8 cellular contexts compared by ENCODE assay signal in the genomic region with DNA sequence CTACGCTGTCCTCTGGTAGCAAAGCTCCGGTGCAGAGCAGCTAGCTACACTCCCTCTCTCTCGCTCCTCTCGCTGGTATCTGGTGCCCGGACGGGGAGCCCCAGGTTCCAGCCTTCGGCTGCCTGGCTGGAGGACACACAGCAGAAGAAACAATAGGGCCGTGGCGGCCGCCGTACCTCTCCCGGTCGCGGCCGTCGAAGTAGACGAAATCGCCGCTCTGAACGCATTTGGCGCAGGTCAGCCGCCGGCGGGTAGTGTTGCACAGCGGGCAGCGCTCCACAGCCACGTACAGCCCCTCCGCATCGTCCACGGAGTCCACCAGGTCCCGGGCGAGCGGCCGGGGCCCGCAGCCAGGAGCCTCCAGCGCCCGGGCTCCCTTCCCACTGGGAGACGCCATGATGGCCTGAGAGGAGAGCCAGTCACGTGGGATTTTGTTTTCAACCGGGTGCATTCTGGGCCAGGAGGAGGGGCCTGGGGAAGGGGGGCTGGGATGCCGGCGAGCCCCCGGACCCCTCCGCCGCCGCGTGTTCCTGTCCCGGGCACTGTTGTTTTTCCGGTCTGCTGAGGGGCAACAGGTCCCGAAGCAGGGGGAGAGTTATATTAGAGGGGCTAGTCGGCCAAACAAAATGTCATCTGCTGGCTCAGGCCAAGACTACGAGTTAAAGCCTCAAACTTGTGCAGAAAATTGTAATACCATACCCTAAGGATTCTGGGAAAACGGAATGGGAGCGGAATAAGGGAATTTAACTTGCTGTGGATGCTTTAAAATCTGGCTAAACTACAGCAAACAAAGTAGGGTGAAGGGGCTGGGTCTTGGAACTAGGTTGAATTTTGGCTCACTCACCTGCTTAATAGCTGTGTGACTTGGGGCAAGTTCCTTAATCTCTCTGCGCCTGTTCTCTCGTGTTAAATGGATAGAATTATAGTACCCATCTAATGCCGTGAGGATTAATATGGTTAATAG. TPM values are rescaled to one million over a fixed set of nuclear protein-coding genes. Genes with fewer than 3 reads are reported as not detected.
DNase-seq lines count a peak whose midpoint lies in the region; ATAC-seq and TF ChIP-seq lines count a peak whose summit lies in the region.

A gene with protein sequence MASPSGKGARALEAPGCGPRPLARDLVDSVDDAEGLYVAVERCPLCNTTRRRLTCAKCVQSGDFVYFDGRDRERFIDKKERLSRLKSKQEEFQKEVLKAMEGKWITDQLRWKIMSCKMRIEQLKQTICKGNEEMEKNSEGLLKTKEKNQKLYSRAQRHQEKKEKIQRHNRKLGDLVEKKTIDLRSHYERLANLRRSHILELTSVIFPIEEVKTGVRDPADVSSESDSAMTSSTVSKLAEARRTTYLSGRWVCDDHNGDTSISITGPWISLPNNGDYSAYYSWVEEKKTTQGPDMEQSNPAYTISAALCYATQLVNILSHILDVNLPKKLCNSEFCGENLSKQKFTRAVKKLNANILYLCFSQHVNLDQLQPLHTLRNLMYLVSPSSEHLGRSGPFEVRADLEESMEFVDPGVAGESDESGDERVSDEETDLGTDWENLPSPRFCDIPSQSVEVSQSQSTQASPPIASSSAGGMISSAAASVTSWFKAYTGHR (minus strand): TSS at position 405 of the 964 bp plus-strand sequence. CDS start 8 bp downstream, at position 397.

- H3K27ac ChIP-seq in cardiac muscle cell: peak within 1 kb of the TSS; percentile 88
- no peak within 1 kb of the TSS for H3K27ac ChIP-seq in trophoblast cell (ENCODE audit: low read depth, low read length)
- peak within 1 kb of the TSS; percentile 87 to 90 for H3K27ac ChIP-seq in tibial artery

- H3K4me2 ChIP-seq in trophoblast cell (ENCODE audit: low read length): peak within 1 kb of the TSS; percentile 93

- peak within 1 kb of the TSS; percentile 70 for H2BK5ac ChIP-seq in trophoblast cell (ENCODE audit: low read depth, low read length, poor library complexity)

- H3K36me3 ChIP-seq in GM06990 (ENCODE audit: control insufficient read depth, insufficient read depth, low read length) (no peaks in the 10 kb centered on the region), cardiac muscle cell (no peaks in the 10 kb centered on the region), trophoblast cell (ENCODE audit: control insufficient read depth in 1 of 2, insufficient read depth in 2 of 2, low read length in 2 of 2) (no peaks in the 10 kb centered on the region), tibial artery (no peaks in the 10 kb centered on the region)

- peak within 1 kb of the TSS; percentile 31 for H3K4ac ChIP-seq in trophoblast cell (ENCODE audit: low read depth, low read length)

- peak within 1 kb of the TSS; percentile 92 for H3K27ac Mint-ChIP-seq in activated naive CD8-positive, alpha-beta T cell

- H3K9ac ChIP-seq in trophoblast cell (ENCODE audit: low read length): peak within 1 kb of the TSS; percentile 83

- peak; percentile 74 for TF ChIP-seq POLR2A in NB4 (IDR thresholded peaks at IDR 0.05; ENCODE audit: extremely low read depth, insufficient read length)

- H2BK120ac ChIP-seq in trophoblast cell (ENCODE audit: insufficient read depth, low read length, poor library complexity): peak within 1 kb of the TSS; percentile 18

- H2BK12ac ChIP-seq in trophoblast cell (ENCODE audit: low read length): no peak within 1 kb of the TSS

- no peak within 1 kb of the TSS for H2AK5ac ChIP-seq in trophoblast cell (ENCODE audit: low read length)

- peak within 1 kb of the TSS; percentile 95 for H3K18ac ChIP-seq in trophoblast cell (ENCODE audit: low read length)

- peak; percentile 100 for ATAC-seq in SK-N-SH treated with all-trans-retinoic acid at 6 μM for 48 hours

- H3K14ac ChIP-seq in trophoblast cell (ENCODE audit: low read length): peak within 1 kb of the TSS; percentile 86

- intact Hi-C loops in tibial artery (cut with DNase I; ENCODE audit: low total_unique reads): loop anchor here (10.0 kb wide), 1 partner anchor 137 kb away; the partner anchor contains the start of gene FBXO34

- peak within 1 kb of the TSS; percentile 97 for H4K8ac ChIP-seq in trophoblast cell (ENCODE audit: low read depth, low read length)

- TF ChIP-seq CTCF in GM06990 (IDR thresholded peaks at IDR 0.05; ENCODE audit: insufficient read depth, low read length, poor library complexity, severe bottlenecking) (no peak), HFF-Myc (IDR thresholded peaks at IDR 0.05; ENCODE audit: low read depth, low read length, missing control alignments) (no peak), NB4 (IDR thresholded peaks at IDR 0.05; ENCODE audit: low read depth, low read length) (no peak), cardiac muscle cell (IDR thresholded peaks at IDR 0.05; ENCODE audit: low read depth, low read length) (no peak), tibial artery (IDR thresholded peaks at IDR 0.05) (peak in 1 of 2 experiments; percentile 22)

- peak; percentile 79 for DNase-seq in GM06990 (ENCODE audit: extremely low read depth, insufficient read length)
- DNase-seq in HFF-Myc (ENCODE audit: extremely low read depth, low read depth): peak; percentile 61
- peak; percentile 86 for DNase-seq in NB4 (ENCODE audit: low read depth)
- peak; percentile 86 to 92 for DNase-seq in cardiac muscle cell (ENCODE audit: low read depth in 1 of 2, low spot score in 1 of 2)
- DNase-seq in trophoblast cell: peak; percentile 55 to 77
- DNase-seq in tibial artery: peak; percentile 86 to 92

- H3K27me3 Mint-ChIP-seq in activated naive CD8-positive, alpha-beta T cell: no peaks in the 10 kb centered on the region

- WGBS in trophoblast cell (ENCODE audit: extremely low coverage, insufficient coverage, insufficient read length): no CpG with 5 or more reads among the region's 57 CpGs

- H3K9me3 ChIP-seq in cardiac muscle cell (ENCODE audit: low read depth) (no peaks in the 10 kb centered on the region), trophoblast cell (ENCODE audit: insufficient read depth, low read depth, low read length) (no peaks in the 10 kb centered on the region), tibial artery (no peaks in the 10 kb centered on the region)

- peaks cover 6% of the 10 kb centered on the region for H3K79me1 ChIP-seq in trophoblast cell (ENCODE audit: low read length)

- peaks cover 3% of the 10 kb centered on the region for H3K36me3 Mint-ChIP-seq in activated naive CD8-positive, alpha-beta T cell

- H4K91ac ChIP-seq in trophoblast cell (ENCODE audit: low read depth, low read length): peak within 1 kb of the TSS; percentile 69

- peak within 1 kb of the TSS; percentile 91 for H3K4me3 ChIP-seq in GM06990 (replicated peaks; ENCODE audit: low read depth, low read length)
- H3K4me3 ChIP-seq in HFF-Myc (replicated peaks; ENCODE audit: low read depth, low read length): peak within 1 kb of the TSS; percentile 85
- H3K4me3 ChIP-seq in NB4 (ENCODE audit: low read depth, low read length): peak within 1 kb of the TSS; percentile 94
- peak within 1 kb of the TSS; percentile 87 for H3K4me3 ChIP-seq in cardiac muscle cell
- H3K4me3 ChIP-seq in trophoblast cell (ENCODE audit: low read depth, low read length): peak within 1 kb of the TSS; percentile 98
- H3K4me3 ChIP-seq in tibial artery: peak within 1 kb of the TSS; percentile 78 to 83

- H3K27me3 ChIP-seq in GM06990 (replicated peaks; ENCODE audit: control insufficient read depth, insufficient read depth, low read length) (no peaks in the 10 kb centered on the region; the same call in 1 of the 2 replicates), cardiac muscle cell (no peaks in the 10 kb centered on the region), trophoblast cell (ENCODE audit: insufficient read depth, low read length) (no peaks in the 10 kb centered on the region), tibial artery (no peaks in the 10 kb centered on the region)

- H3K79me2 ChIP-seq in trophoblast cell (ENCODE audit: control insufficient read depth, insufficient read depth, low read length, poor library complexity): peaks cover 7% of the 10 kb centered on the region

- H3K4me3 Mint-ChIP-seq in activated naive CD8-positive, alpha-beta T cell: peak within 1 kb of the TSS; percentile 92

- H2AFZ ChIP-seq in trophoblast cell (ENCODE audit: insufficient read depth, low read length, poor library complexity): peak within 1 kb of the TSS; percentile 99

- peaks cover 39% of the 10 kb centered on the region for H3K4me1 Mint-ChIP-seq in activated naive CD8-positive, alpha-beta T cell (ENCODE audit: low read depth)

- no peak within 1 kb of the TSS for H3K23ac ChIP-seq in trophoblast cell (ENCODE audit: low read length)

- no peaks in the 10 kb centered on the region for H3K9me3 Mint-ChIP-seq in activated naive CD8-positive, alpha-beta T cell (ENCODE audit: low read depth)

- peaks cover 7% of the 10 kb centered on the region for H3K4me1 ChIP-seq in cardiac muscle cell (ENCODE audit: low read depth)
- H3K4me1 ChIP-seq in trophoblast cell (ENCODE audit: control insufficient read depth in 1 of 2, insufficient read depth in 2 of 2, low read length in 2 of 2): no peaks in the 10 kb centered on the region
- H3K4me1 ChIP-seq in tibial artery: peaks cover 0 to 49% (median 31%) of the 10 kb centered on the region in 4 donors

- peak within 1 kb of the TSS; percentile 98 for H4K12ac ChIP-seq in trophoblast cell (ENCODE audit: low read depth, low read length)

TF ChIP-seq in SK-N-SH treated with all-trans-retinoic acid at 6 μM for 48 hours, 23 proteins besides CTCF, POLR2A, EP300 and RAD21:
- TF ChIP-seq ZFP3 (CRISPR knock-in tag; IDR thresholded peaks at IDR 0.05): 0 out of 2 replicates have a peak, but pooled peaks have one; percentile 29
- TF ChIP-seq, protein P1, sequence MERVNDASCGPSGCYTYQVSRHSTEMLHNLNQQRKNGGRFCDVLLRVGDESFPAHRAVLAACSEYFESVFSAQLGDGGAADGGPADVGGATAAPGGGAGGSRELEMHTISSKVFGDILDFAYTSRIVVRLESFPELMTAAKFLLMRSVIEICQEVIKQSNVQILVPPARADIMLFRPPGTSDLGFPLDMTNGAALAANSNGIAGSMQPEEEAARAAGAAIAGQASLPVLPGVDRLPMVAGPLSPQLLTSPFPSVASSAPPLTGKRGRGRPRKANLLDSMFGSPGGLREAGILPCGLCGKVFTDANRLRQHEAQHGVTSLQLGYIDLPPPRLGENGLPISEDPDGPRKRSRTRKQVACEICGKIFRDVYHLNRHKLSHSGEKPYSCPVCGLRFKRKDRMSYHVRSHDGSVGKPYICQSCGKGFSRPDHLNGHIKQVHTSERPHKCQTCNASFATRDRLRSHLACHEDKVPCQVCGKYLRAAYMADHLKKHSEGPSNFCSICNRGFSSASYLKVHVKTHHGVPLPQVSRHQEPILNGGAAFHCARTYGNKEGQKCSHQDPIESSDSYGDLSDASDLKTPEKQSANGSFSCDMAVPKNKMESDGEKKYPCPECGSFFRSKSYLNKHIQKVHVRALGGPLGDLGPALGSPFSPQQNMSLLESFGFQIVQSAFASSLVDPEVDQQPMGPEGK (CRISPR knock-in tag; IDR thresholded peaks at IDR 0.05; ENCODE audit: borderline replicate concordance): peak; percentile 48; the same call in 1 of the 2 replicates
- TF ChIP-seq TCF4 (CRISPR knock-in tag; IDR thresholded peaks at IDR 0.05; ENCODE audit: borderline replicate concordance): no peak
- TF ChIP-seq ZNF8 (CRISPR knock-in tag; IDR thresholded peaks at IDR 0.05): no peak

RNA-seq across cellular contexts. Expression of the gene that starts here (rescaled TPM):
- total RNA-seq in cardiac muscle cell: 8.0 and 11.7 TPM in 2 replicates
- polyA plus RNA-seq in cardiac muscle cell: 2.5 and 3.7 TPM in 2 replicates
- polyA plus RNA-seq in trophoblast cell (2013): 7.1 and 7.2 TPM in 2 replicates
